ENCODE assay signal across 9 cellular contexts in genomic region chr3:184230603-184231528, GRCh38. TPM values are rescaled to one million over a fixed set of nuclear protein-coding genes. Genes with fewer than 3 reads are reported as not detected.
DNase-seq lines count a peak whose midpoint lies in the region; ATAC-seq and TF ChIP-seq lines count a peak whose summit lies in the region.
"Had no signal": no experiment of that assay in that cellular context is flagged by ENCODE, and none has a peak within 500 bp of the region (broad histone marks: within the 10 kb centered on the region; RNA-seq: fewer than 3 reads in every experiment).

No MANE protein-coding gene starts in this region.

- DNase-seq in T-helper 1 cell (no peak), NT2/D1 (ENCODE audit: low read depth, low spot score) (no peak), hepatocyte (ENCODE audit: low spot score) (no peak), MV-4-11 (lab: John Stamatoyannopoulos, UW) (no peak), erythroblast (lab: John Stamatoyannopoulos, UW) (no peak)

- peaks cover 59% of the 10 kb centered on the region for H3K27me3 Mint-ChIP-seq in T-helper 1 cell treated with Interleukin-12 subunit alpha and Interleukin-12 subunit beta and Interleukin-4 antibody, amounts not matched to agents 30 μg/mL and 1 μg/mL, for 36 hours (ENCODE audit: low read depth)
- H3K27me3 Mint-ChIP-seq in stimulated activated memory B cell treated with anti-CD40 and anti-IgM and Interleukin-4, amounts not matched to agents 10 μg/mL and 1 μg/mL and 100 μg/mL, for 72 hours = peaks cover 68% of the 10 kb centered on the region

- peaks cover 69% of the 10 kb centered on the region for H3K27me3 ChIP-seq in NT2/D1 (ENCODE audit: insufficient read depth, insufficient read length)
- peaks cover 62% of the 10 kb centered on the region for H3K27me3 ChIP-seq in hepatocyte

- H3K4me2 ChIP-seq in hepatocyte = peak overlapping the region; percentile 99

- no peak for TF ChIP-seq CTCF in hepatocyte (IDR thresholded peaks at IDR 0.05; ENCODE audit: poor library complexity)

- H3K4me3 ChIP-seq in NT2/D1 (ENCODE audit: insufficient read length, low read depth) (peak overlapping the region; percentile 47), hepatocyte (peak overlapping the region; percentile 61)

- H3K36me3 ChIP-seq in NT2/D1 (ENCODE audit: insufficient read depth, insufficient read length, low read length) = no peaks in the 10 kb centered on the region
- no peaks in the 10 kb centered on the region for H3K36me3 ChIP-seq in hepatocyte (replicated peaks; ENCODE audit: insufficient read depth, low read depth)

- no peaks in the 10 kb centered on the region for H3K9me3 Mint-ChIP-seq in T-helper 1 cell treated with Interleukin-12 subunit alpha and Interleukin-12 subunit beta and Interleukin-4 antibody, amounts not matched to agents 30 μg/mL and 1 μg/mL, for 36 hours
- no peaks in the 10 kb centered on the region for H3K9me3 Mint-ChIP-seq in stimulated activated memory B cell treated with anti-CD40 and anti-IgM and Interleukin-4, amounts not matched to agents 10 μg/mL and 1 μg/mL and 100 μg/mL, for 72 hours

- no peak for ATAC-seq in stimulated activated memory B cell treated with anti-CD40 and anti-IgM and Interleukin-4, amounts not matched to agents 10 μg/mL and 1 μg/mL and 100 μg/mL, for 72 hours
- no peak for ATAC-seq in HG02642 (IDR thresholded peaks at IDR 0.05; ENCODE audit: poor library complexity, unreplicated experiment)

- H3K9me3 ChIP-seq in NT2/D1 (ENCODE audit: insufficient read depth, low read length) (no peaks in the 10 kb centered on the region), hepatocyte (ENCODE audit: low read depth) (no peaks in the 10 kb centered on the region)

- H3K4me1 Mint-ChIP-seq in T-helper 1 cell treated with Interleukin-12 subunit alpha and Interleukin-12 subunit beta and Interleukin-4 antibody, amounts not matched to agents 30 μg/mL and 1 μg/mL, for 36 hours (ENCODE audit: low read depth) = peaks cover 12% of the 10 kb centered on the region
- H3K4me1 Mint-ChIP-seq in stimulated activated memory B cell treated with anti-CD40 and anti-IgM and Interleukin-4, amounts not matched to agents 10 μg/mL and 1 μg/mL and 100 μg/mL, for 72 hours = peaks cover 17% of the 10 kb centered on the region

- H3K36me3 Mint-ChIP-seq in T-helper 1 cell treated with Interleukin-12 subunit alpha and Interleukin-12 subunit beta and Interleukin-4 antibody, amounts not matched to agents 30 μg/mL and 1 μg/mL, for 36 hours (ENCODE audit: low read depth) = no peaks in the 10 kb centered on the region
- no peaks in the 10 kb centered on the region for H3K36me3 Mint-ChIP-seq in stimulated activated memory B cell treated with anti-CD40 and anti-IgM and Interleukin-4, amounts not matched to agents 10 μg/mL and 1 μg/mL and 100 μg/mL, for 72 hours

- peak overlapping the region; percentile 66 for H2AFZ ChIP-seq in hepatocyte

- no peak for TF ChIP-seq POLR2A in erythroblast (IDR thresholded peaks at IDR 0.05; ENCODE audit: low read length)

- no peak overlapping the region for H3K27ac Mint-ChIP-seq in T-helper 1 cell treated with Interleukin-12 subunit alpha and Interleukin-12 subunit beta and Interleukin-4 antibody, amounts not matched to agents 30 μg/mL and 1 μg/mL, for 36 hours
- no peak overlapping the region for H3K27ac Mint-ChIP-seq in stimulated activated memory B cell treated with anti-CD40 and anti-IgM and Interleukin-4, amounts not matched to agents 10 μg/mL and 1 μg/mL and 100 μg/mL, for 72 hours

- H3K4me1 ChIP-seq in NT2/D1 (ENCODE audit: insufficient read depth, insufficient read length) (peaks cover 6% of the 10 kb centered on the region), hepatocyte (ENCODE audit: insufficient read depth) (peaks cover 12% of the 10 kb centered on the region)

- no peaks in the 10 kb centered on the region for H3K9me2 ChIP-seq in hepatocyte (replicated peaks; ENCODE audit: insufficient read depth)

- H4K20me1 ChIP-seq in hepatocyte (ENCODE audit: insufficient read depth, poor library complexity, severe bottlenecking) = no peaks in the 10 kb centered on the region

- peak overlapping the region; percentile 64 for H3K9ac ChIP-seq in NT2/D1 (ENCODE audit: insufficient read length, low read depth)

- H3K79me2 ChIP-seq in hepatocyte = no peaks in the 10 kb centered on the region

- WGBS in hepatocyte (ENCODE audit: low lambda C conversion rate, missing lambda C conversion rate) = 13% methylated on average over 60 of the region's 79 CpGs

- no peak overlapping the region for H3K27ac ChIP-seq in hepatocyte

- H3K4me3 Mint-ChIP-seq in T-helper 1 cell treated with Interleukin-12 subunit alpha and Interleukin-12 subunit beta and Interleukin-4 antibody, amounts not matched to agents 30 μg/mL and 1 μg/mL, for 36 hours = peak overlapping the region; percentile 57
- H3K4me3 Mint-ChIP-seq in stimulated activated memory B cell treated with anti-CD40 and anti-IgM and Interleukin-4, amounts not matched to agents 10 μg/mL and 1 μg/mL and 100 μg/mL, for 72 hours = peak overlapping the region; percentile 15

RNA-seq across cellular contexts. Expression of gene VWA5B2, which starts 1.5 kb away (rescaled TPM):
- total RNA-seq in hepatocyte = 0.40 and 3.2 TPM in 2 replicates
- 1.0 and 1.5 TPM in 2 replicates for polyA plus RNA-seq in hepatocyte
- total RNA-seq: myocyte had no signal

RNA-seq across cellular contexts. Expression of gene ALG3, which starts 17.9 kb away (rescaled TPM):
- total RNA-seq in hepatocyte = 52.3 and 68.9 TPM in 2 replicates
- 120 and 122 TPM in 2 replicates for polyA plus RNA-seq in hepatocyte

RNA-seq across cellular contexts. Expression of gene EEF1AKMT4, which starts 18.6 kb away (rescaled TPM):
- 8.4 and 9.8 TPM in 2 replicates for total RNA-seq in hepatocyte
- polyA plus RNA-seq in hepatocyte = 13.5 and 16.5 TPM in 2 replicates

RNA-seq across cellular contexts. Expression of gene CAMK2N2, which starts 30.5 kb away (rescaled TPM):
- not detected in 2 replicates for total RNA-seq in hepatocyte
- 0.11 and 0.30 TPM in 2 replicates for polyA plus RNA-seq in hepatocyte
- total RNA-seq: myocyte had no signal

RNA-seq across cellular contexts. Expression of gene ABCF3, which starts 44.9 kb away (rescaled TPM):
- 31.6 and 33.1 TPM in 2 replicates for total RNA-seq in hepatocyte
- polyA plus RNA-seq in hepatocyte = 62.7 and 68.8 TPM in 2 replicates
